ENCODE assay signal across 30 cellular contexts in genomic region chr12:9108504-9109212, GRCh38. TPM values are rescaled to one million over a fixed set of nuclear protein-coding genes. Genes with fewer than 3 reads are reported as not detected.
"Had no signal": no experiment of that assay in that cellular context is flagged by ENCODE, and none has a peak within 500 bp of the region (broad histone marks: within the 10 kb centered on the region; RNA-seq: fewer than 3 reads in every experiment).

No MANE protein-coding gene starts in this region.

- H3K9me3 Mint-ChIP-seq: activated B cell treated with CpG ODN at 0.5 μM for 24 hours; activated CD8-positive, alpha-beta T cell treated with anti-CD3 and anti-CD28 coated beads for 36 hours; activated T-cell treated with anti-CD3 and anti-CD28 coated beads, Interleukin-2, amount 50 U/mL, for 4 hours; activated T-helper 17 cell treated with anti-CD3 and anti-CD28 coated beads, Interleukin-2, amount 50 U/mL, for 72 hours; central memory CD8-positive, alpha-beta T cell; endodermal cell; T-helper 2 cell treated with Interferon-gamma antibody and Interleukin-4, amounts not matched to agents 5 μg/mL and 100 μg/mL, for 36 hours had no signal

- H3K27ac Mint-ChIP-seq: activated B cell treated with CpG ODN at 0.5 μM for 24 hours; activated CD8-positive, alpha-beta T cell treated with anti-CD3 and anti-CD28 coated beads for 36 hours; activated naive CD8-positive, alpha-beta T cell; activated T-helper 17 cell treated with anti-CD3 and anti-CD28 coated beads, Interleukin-2, amount 50 U/mL, for 72 hours; dendritic cell treated with granulocyte-macrophage colony-stimulating factor and Interleukin-4, amounts not matched to agents 40 ng/mL and 50 ng/mL, for 4 days; endodermal cell; T-helper 17 cell; T-helper 2 cell treated with Interferon-gamma antibody and Interleukin-4, amounts not matched to agents 5 μg/mL and 100 μg/mL, for 36 hours had no signal

- ATAC-seq: activated CD4-positive, CD25-positive, alpha-beta regulatory T cell treated with anti-CD3 and anti-CD28 coated beads, Interleukin-2, amount 50 U/mL, for 24 hours; activated CD8-positive, alpha-beta T cell treated with anti-CD3 and anti-CD28 coated beads for 36 hours; activated T-cell treated with anti-CD3 and anti-CD28 coated beads, Interleukin-2, amount 50 U/mL, for 4 hours; activated T-helper 17 cell treated with anti-CD3 and anti-CD28 coated beads, Interleukin-2, amount 50 U/mL, for 72 hours; foreskin keratinocyte; gastrocnemius medialis; heart right ventricle; T-helper 17 cell had no signal

- H3K4me3 Mint-ChIP-seq: activated B cell treated with CpG ODN at 0.5 μM for 24 hours; activated CD8-positive, alpha-beta T cell treated with anti-CD3 and anti-CD28 coated beads for 36 hours; activated naive CD8-positive, alpha-beta T cell; activated T-cell treated with anti-CD3 and anti-CD28 coated beads, Interleukin-2, amount 50 U/mL, for 4 hours; activated T-helper 17 cell treated with anti-CD3 and anti-CD28 coated beads, Interleukin-2, amount 50 U/mL, for 72 hours; central memory CD8-positive, alpha-beta T cell; dendritic cell treated with granulocyte-macrophage colony-stimulating factor and Interleukin-4, amounts not matched to agents 40 ng/mL and 50 ng/mL, for 4 days; endodermal cell; T-helper 17 cell; T-helper 2 cell treated with Interferon-gamma antibody and Interleukin-4, amounts not matched to agents 5 μg/mL and 100 μg/mL, for 36 hours had no signal

- DNase-seq: activated B cell treated with CpG ODN at 0.5 μM for 24 hours; activated CD4-positive, alpha-beta T cell treated with anti-CD3 and anti-CD28 coated beads for 48 hours; activated CD4-positive, alpha-beta T cell treated with anti-CD3 and anti-CD28 coated beads, Interleukin-2, amount 50 U/mL, for 1 hour; activated CD4-positive, alpha-beta T cell treated with anti-CD3 and anti-CD28 coated beads, Interleukin-2, amount 50 U/mL, for 48 hours; activated CD8-positive, alpha-beta memory T cell treated with anti-CD3 and anti-CD28 coated beads for 24 hours; activated CD8-positive, alpha-beta T cell treated with anti-CD3 and anti-CD28 coated beads for 36 hours; activated effector memory CD4-positive, alpha-beta T cell treated with Interleukin-2 at 50 U/mL for 16 hours; activated gamma-delta T cell treated with Interleukin-2 at 50 U/mL for 16 hours; activated naive CD4-positive, alpha-beta T cell treated with anti-CD3 and anti-CD28 coated beads, Interleukin-2, amount 50 U/mL, for 16 hours; activated naive CD4-positive, alpha-beta T cell treated with Interleukin-2 at 50 U/mL for 16 hours; activated T-cell treated with anti-CD3 and anti-CD28 coated beads, Interleukin-2, amount 50 U/mL, for 4 hours; brain microvascular endothelial cell; dorsolateral prefrontal cortex; effector memory CD4-positive, alpha-beta T cell; endodermal cell; foreskin keratinocyte; gastrocnemius medialis; heart right ventricle; T-helper 1 cell; T-helper 17 cell; T1000; WERI-Rb-1 had no signal

- FAIRE-seq: astrocyte, bronchial epithelial cell had no signal

- H3K27me3 Mint-ChIP-seq: activated CD8-positive, alpha-beta T cell treated with anti-CD3 and anti-CD28 coated beads for 36 hours; activated naive CD8-positive, alpha-beta T cell; activated T-helper 17 cell treated with anti-CD3 and anti-CD28 coated beads, Interleukin-2, amount 50 U/mL, for 72 hours; central memory CD8-positive, alpha-beta T cell; dendritic cell treated with granulocyte-macrophage colony-stimulating factor and Interleukin-4, amounts not matched to agents 40 ng/mL and 50 ng/mL, for 4 days; T-helper 17 cell had no signal

- H3K4me1 Mint-ChIP-seq: activated B cell treated with CpG ODN at 0.5 μM for 24 hours; activated T-helper 17 cell treated with anti-CD3 and anti-CD28 coated beads, Interleukin-2, amount 50 U/mL, for 72 hours; endodermal cell had no signal

RNA-seq across cellular contexts. Expression of gene A2M, which starts 7.1 kb away (rescaled TPM):
- total RNA-seq: activated B cell treated with CpG ODN at 0.5 μM for 24 hours; activated CD8-positive, alpha-beta T cell treated with anti-CD3 and anti-CD28 coated beads for 36 hours; foreskin keratinocyte; T-helper 17 cell had no signal
